Comparison of ENCODE assay signal across 8 cellular contexts in the genomic region with DNA sequence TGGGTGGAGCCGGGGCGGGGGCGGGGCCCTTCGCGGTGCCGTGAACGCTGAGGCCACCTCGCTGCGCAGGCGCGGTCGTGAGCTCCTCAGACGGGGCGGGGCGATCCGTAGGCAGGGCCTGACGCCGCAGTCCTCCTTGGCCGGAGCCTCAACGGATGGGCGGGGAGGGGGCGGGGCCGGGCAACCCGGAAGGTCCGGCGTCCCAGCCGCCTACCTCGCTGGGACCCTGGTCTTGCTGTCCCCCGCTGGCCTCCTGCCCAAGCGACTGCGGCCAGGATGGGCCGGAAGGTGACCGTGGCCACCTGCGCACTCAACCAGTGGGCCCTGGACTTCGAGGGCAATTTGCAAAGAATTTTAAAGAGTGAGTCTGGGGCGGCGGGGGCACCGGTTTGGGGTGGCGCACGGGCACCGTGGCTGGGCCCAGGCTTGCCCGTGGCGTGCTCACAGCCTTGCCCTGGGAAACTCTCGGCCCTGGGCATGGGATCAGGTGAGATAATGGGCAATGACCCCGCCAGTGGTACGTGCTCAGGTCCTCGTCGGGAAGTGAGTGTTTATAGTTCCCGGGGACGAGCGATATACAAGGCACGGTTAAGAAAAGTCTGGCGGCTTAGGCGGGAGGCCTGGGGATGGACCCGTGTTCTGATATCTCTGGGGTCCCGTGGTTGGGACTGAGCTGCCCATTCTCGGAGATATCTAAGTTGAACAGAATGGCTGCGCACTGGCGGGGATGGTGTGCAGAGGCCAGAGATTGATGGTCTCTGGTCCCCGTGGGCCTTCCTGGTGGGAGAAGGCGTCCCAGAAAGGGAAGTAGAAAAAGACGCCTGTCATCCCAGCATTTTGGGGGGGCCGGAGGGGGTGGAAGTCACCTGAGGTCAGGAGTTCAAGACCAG.
DNase-seq lines count a peak whose midpoint lies in the region; ATAC-seq lines count a peak whose summit lies in the region.

Gene NADSYN1, plus strand, starts transcription at position 183 of the 890 bp plus-strand sequence. Its CDS starts 94 bp downstream, at position 277.

- ATAC-seq in GM18870 (IDR thresholded peaks at IDR 0.05; ENCODE audit: unreplicated experiment), result peak; percentile 39
- peak; percentile 42 for ATAC-seq in HG03139 (IDR thresholded peaks at IDR 0.05; ENCODE audit: unreplicated experiment)

- DNase-seq in 8988T (peak; percentile 95), NCI-H345 treated with DMSO at 0.1 percent for 48 hours (lab: John Stamatoyannopoulos, UW; ENCODE audit: unreplicated experiment) (peak; percentile 91), caudate nucleus (lab: John Stamatoyannopoulos, UW) (peak in 60 of 61 donors; percentile 72 to 97 (median 93)), iris pigment epithelial cell (ENCODE audit: low read depth) (peak; percentile 91)
- DNase-seq in activated CD4-positive, CD25-positive, alpha-beta regulatory T cell (lab: John Stamatoyannopoulos, UW), result peak; percentile 89 to 92 (median 90)
- peak; percentile 90 to 94 for DNase-seq in stimulated activated CD4-positive, alpha-beta T cell treated with anti-CD3 and anti-CD28 coated beads, Interleukin-12 subunit alpha, Interleukin-12 subunit beta, amount 100 ng/mL, for 24 hours (ENCODE audit: low read depth in 2 of 2)

- peak within 1 kb of the TSS; percentile 67 for H3K27ac ChIP-seq in caudate nucleus (ENCODE audit: low read depth, low read length)

Comparison
In these comparisons a context has a peak if more than half of its experiments do, and no peak if none do; other contexts are left out.
1. Peak in every context shown above with its lines: DNase-seq, ATAC-seq and H3K27ac ChIP-seq.